ENCODE assay signal across 16 cellular contexts in the genomic region with DNA sequence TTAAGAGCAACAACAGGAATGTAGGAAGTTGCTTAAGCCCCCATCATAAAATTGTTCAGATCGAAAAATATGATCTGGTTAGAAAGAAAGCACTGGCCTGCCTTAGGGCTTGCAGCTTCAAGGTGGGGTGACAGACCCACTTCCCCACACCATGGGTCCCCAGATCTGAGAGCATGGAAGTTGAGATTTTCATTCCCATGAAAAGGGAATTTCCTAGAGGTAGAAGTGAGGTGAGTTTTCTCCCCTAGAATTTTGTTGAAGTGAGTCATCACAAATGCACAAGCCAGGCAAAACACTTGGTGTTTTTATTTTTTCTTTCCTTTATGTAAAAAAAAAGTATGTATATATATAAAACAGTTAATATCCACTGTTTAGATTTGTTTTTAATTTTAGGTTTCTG.
DNase-seq lines count a peak whose midpoint lies in the region; ATAC-seq lines count a peak whose summit lies in the region.
"Had no signal": no experiment of that assay in that cellular context is flagged by ENCODE, and none has a peak within 500 bp of the region (broad histone marks: within the 10 kb centered on the region; RNA-seq: fewer than 3 reads in every experiment).

No MANE protein-coding gene starts in this region.

- H3K4me3 Mint-ChIP-seq in stimulated activated naive CD8-positive, alpha-beta T cell treated with anti-CD3 and anti-CD28 coated beads, Interleukin-15, Interleukin-2, amounts not matched to agents 100 ng/mL and 50 ng/mL, for 24 hours, result no peak overlapping the region
- no peak overlapping the region for H3K4me3 Mint-ChIP-seq in stimulated activated naive CD8-positive, alpha-beta T cell treated with anti-CD3 and anti-CD28 coated beads, Interleukin-15, amount 100 ng/mL, for 72 hours
- H3K4me3 Mint-ChIP-seq: B cell had no signal

- peaks cover 12% of the 10 kb centered on the region for H3K4me1 ChIP-seq in adipocyte (ENCODE audit: control insufficient read depth, insufficient read depth, low read length)
- peaks cover 9% of the 10 kb centered on the region for H3K4me1 ChIP-seq in mesenchymal stem cell (ENCODE audit: control insufficient read depth, insufficient read depth, low read depth, low read length)

- no peak overlapping the region for H3K4ac ChIP-seq in mesenchymal stem cell (ENCODE audit: low read depth in 1 of 2, low read length in 2 of 2)

- no peak overlapping the region for H2BK120ac ChIP-seq in mesenchymal stem cell (ENCODE audit: low read depth, low read length)

- ATAC-seq in stimulated activated naive CD8-positive, alpha-beta T cell treated with anti-CD3 and anti-CD28 coated beads, Interleukin-15, amount 100 ng/mL, for 72 hours, result no peak
- ATAC-seq in GM19351 (IDR thresholded peaks at IDR 0.05; ENCODE audit: unreplicated experiment) (no peak), GM18519 (IDR thresholded peaks at IDR 0.05; ENCODE audit: low FRiP score, unreplicated experiment) (no peak)
- ATAC-seq: heart right ventricle had no signal

- peak overlapping the region; percentile 66 for H3K27ac Mint-ChIP-seq in stimulated activated naive CD8-positive, alpha-beta T cell treated with anti-CD3 and anti-CD28 coated beads, Interleukin-15, Interleukin-2, amounts not matched to agents 100 ng/mL and 50 ng/mL, for 24 hours
- H3K27ac Mint-ChIP-seq in stimulated activated naive CD8-positive, alpha-beta T cell treated with anti-CD3 and anti-CD28 coated beads, Interleukin-15, amount 100 ng/mL, for 72 hours, result peak overlapping the region in 1 of 2 donors; percentile 68
- H3K27ac Mint-ChIP-seq: B cell had no signal

- H3K27ac ChIP-seq in mesenchymal stem cell (ENCODE audit: low read length, poor library complexity, severe bottlenecking), result peak overlapping the region; percentile 81
- H3K27ac ChIP-seq: ascending aorta, heart right ventricle, left ventricle myocardium inferior had no signal

- peak overlapping the region; percentile 79 for H2AK5ac ChIP-seq in mesenchymal stem cell (ENCODE audit: low read length, severe bottlenecking)

- no peak overlapping the region for H3K9ac ChIP-seq in adipocyte (ENCODE audit: low read length)
- no peak overlapping the region for H3K9ac ChIP-seq in mesenchymal stem cell (ENCODE audit: low read length)

- H3K9me3 Mint-ChIP-seq in stimulated activated naive CD8-positive, alpha-beta T cell treated with anti-CD3 and anti-CD28 coated beads, Interleukin-15, Interleukin-2, amounts not matched to agents 100 ng/mL and 50 ng/mL, for 24 hours, result no peaks in the 10 kb centered on the region
- no peaks in the 10 kb centered on the region for H3K9me3 Mint-ChIP-seq in stimulated activated naive CD8-positive, alpha-beta T cell treated with anti-CD3 and anti-CD28 coated beads, Interleukin-15, amount 100 ng/mL, for 72 hours

- no peak overlapping the region for H3K14ac ChIP-seq in mesenchymal stem cell (ENCODE audit: low read length in 2 of 2)

- H3K4me3 ChIP-seq in adipocyte (ENCODE audit: low read length), result no peak overlapping the region
- no peak overlapping the region for H3K4me3 ChIP-seq in mesenchymal stem cell (ENCODE audit: insufficient read depth in 1 of 2, low read depth in 1 of 2, low read length in 2 of 2)
- H3K4me3 ChIP-seq: ascending aorta, heart right ventricle, left ventricle myocardium inferior had no signal

- peaks cover 3% of the 10 kb centered on the region for H3K79me1 ChIP-seq in mesenchymal stem cell (replicated peaks; ENCODE audit: low read length, poor library complexity, severe bottlenecking)

- no peak overlapping the region for H2AFZ ChIP-seq in mesenchymal stem cell (ENCODE audit: low read depth, low read length)

- H2BK5ac ChIP-seq in mesenchymal stem cell (ENCODE audit: low read depth, low read length, poor library complexity, severe bottlenecking), result no peak overlapping the region

- WGBS in mesenchymal stem cell, result 6% methylated on average over 1 of the region's 1 CpG

- H3K18ac ChIP-seq in mesenchymal stem cell (ENCODE audit: low read depth in 1 of 2, low read length in 2 of 2), result peak overlapping the region; percentile 72 to 92

- no peaks in the 10 kb centered on the region for H3K9me3 ChIP-seq in adipocyte (ENCODE audit: control insufficient read depth, low read length)
- no peaks in the 10 kb centered on the region for H3K9me3 ChIP-seq in mesenchymal stem cell (ENCODE audit: control insufficient read depth, low read length)
- H3K9me3 ChIP-seq: ascending aorta, heart right ventricle, left ventricle myocardium inferior had no signal

- no peak overlapping the region for H3K4me2 ChIP-seq in mesenchymal stem cell (ENCODE audit: low read length, poor library complexity, severe bottlenecking)

- peaks cover 90% of the 10 kb centered on the region for H3K4me1 Mint-ChIP-seq in stimulated activated naive CD8-positive, alpha-beta T cell treated with anti-CD3 and anti-CD28 coated beads, Interleukin-15, Interleukin-2, amounts not matched to agents 100 ng/mL and 50 ng/mL, for 24 hours (ENCODE audit: low read depth)
- H3K4me1 Mint-ChIP-seq in stimulated activated naive CD8-positive, alpha-beta T cell treated with anti-CD3 and anti-CD28 coated beads, Interleukin-15, amount 100 ng/mL, for 72 hours, result peaks cover 84% of the 10 kb centered on the region

- H3K36me3 Mint-ChIP-seq in stimulated activated naive CD8-positive, alpha-beta T cell treated with anti-CD3 and anti-CD28 coated beads, Interleukin-15, Interleukin-2, amounts not matched to agents 100 ng/mL and 50 ng/mL, for 24 hours (ENCODE audit: low read depth), result no peaks in the 10 kb centered on the region

- no peaks in the 10 kb centered on the region for H3K36me3 ChIP-seq in adipocyte (ENCODE audit: control insufficient read depth, insufficient read depth, low read length, severe bottlenecking)
- no peaks in the 10 kb centered on the region for H3K36me3 ChIP-seq in mesenchymal stem cell (ENCODE audit: control insufficient read depth in 1 of 2, insufficient read depth in 2 of 2, low read depth in 1 of 2, low read length in 2 of 2)
- H3K36me3 ChIP-seq: ascending aorta, heart right ventricle, left ventricle myocardium inferior had no signal

- no peak overlapping the region for H4K91ac ChIP-seq in mesenchymal stem cell (ENCODE audit: low read length)

- no peak overlapping the region for H4K8ac ChIP-seq in mesenchymal stem cell (ENCODE audit: low read length)

- no peak overlapping the region for H2BK15ac ChIP-seq in mesenchymal stem cell (ENCODE audit: low read depth, poor library complexity, severe bottlenecking)

- H3K27me3 Mint-ChIP-seq in stimulated activated naive CD8-positive, alpha-beta T cell treated with anti-CD3 and anti-CD28 coated beads, Interleukin-15, Interleukin-2, amounts not matched to agents 100 ng/mL and 50 ng/mL, for 24 hours, result no peaks in the 10 kb centered on the region
- no peaks in the 10 kb centered on the region for H3K27me3 Mint-ChIP-seq in stimulated activated naive CD8-positive, alpha-beta T cell treated with anti-CD3 and anti-CD28 coated beads, Interleukin-15, amount 100 ng/mL, for 72 hours
- H3K27me3 Mint-ChIP-seq: B cell had no signal

- no peak overlapping the region for H2BK12ac ChIP-seq in mesenchymal stem cell (ENCODE audit: low read length in 2 of 2)

- DNase-seq in stimulated activated naive CD8-positive, alpha-beta T cell treated with anti-CD3 and anti-CD28 coated beads, Interleukin-15, amount 100 ng/mL, for 72 hours, result no peak
- DNase-seq in adipocyte (ENCODE audit: low read depth), result peak; percentile 22
- DNase-seq in mesenchymal stem cell, result peak; percentile 48
- DNase-seq in NCI-H187 (lab: John Stamatoyannopoulos, UW), result no peak
- DNase-seq in NCI-H2081 treated with DMSO at 0.1 percent for 48 hours (lab: John Stamatoyannopoulos, UW), result no peak
- DNase-seq: activated CD8-positive, alpha-beta memory T cell treated with anti-CD3 and anti-CD28 coated beads, Interleukin-2, amount 50 U/mL, for 48 hours; effector memory CD4-positive, alpha-beta T cell; H7; heart right ventricle; left ventricle myocardium inferior; NCI-H510A treated with DMSO at 0.1 percent for 48 hours had no signal

- H3K23ac ChIP-seq in mesenchymal stem cell (ENCODE audit: low read length in 2 of 2), result no peak overlapping the region

- H3K27me3 ChIP-seq in adipocyte (replicated peaks; ENCODE audit: control insufficient read depth, insufficient read depth, low read length), result no peaks in the 10 kb centered on the region
- H3K27me3 ChIP-seq in mesenchymal stem cell (ENCODE audit: control insufficient read depth in 1 of 2, insufficient read depth in 1 of 2, low read length in 2 of 2), result no peaks in the 10 kb centered on the region
- H3K27me3 ChIP-seq: ascending aorta, heart right ventricle had no signal

Comparison
In these comparisons a context has a peak if more than half of its experiments do, and no peak if none do; other contexts are left out.
1. DNase-seq: peak in adipocyte (single experiment) and mesenchymal stem cell (single experiment); none in stimulated activated naive CD8-positive, alpha-beta T cell treated with anti-CD3 and anti-CD28 coated beads, Interleukin-15, amount 100 ng/mL, for 72 hours (0 of 2), NCI-H187 (0 of 2) and NCI-H2081 treated with DMSO at 0.1 percent for 48 hours (single experiment).